1 cellular context compared by ENCODE assay signal in genomic region chr13:70173236-70173959, GRCh38.
TF ChIP-seq lines count a peak whose summit lies in the region.

No MANE protein-coding gene starts in this region.

TF ChIP-seq in neural cell, 6 proteins besides CTCF, POLR2A, EP300 and RAD21 (continued from another document):
- TF ChIP-seq, protein P1, sequence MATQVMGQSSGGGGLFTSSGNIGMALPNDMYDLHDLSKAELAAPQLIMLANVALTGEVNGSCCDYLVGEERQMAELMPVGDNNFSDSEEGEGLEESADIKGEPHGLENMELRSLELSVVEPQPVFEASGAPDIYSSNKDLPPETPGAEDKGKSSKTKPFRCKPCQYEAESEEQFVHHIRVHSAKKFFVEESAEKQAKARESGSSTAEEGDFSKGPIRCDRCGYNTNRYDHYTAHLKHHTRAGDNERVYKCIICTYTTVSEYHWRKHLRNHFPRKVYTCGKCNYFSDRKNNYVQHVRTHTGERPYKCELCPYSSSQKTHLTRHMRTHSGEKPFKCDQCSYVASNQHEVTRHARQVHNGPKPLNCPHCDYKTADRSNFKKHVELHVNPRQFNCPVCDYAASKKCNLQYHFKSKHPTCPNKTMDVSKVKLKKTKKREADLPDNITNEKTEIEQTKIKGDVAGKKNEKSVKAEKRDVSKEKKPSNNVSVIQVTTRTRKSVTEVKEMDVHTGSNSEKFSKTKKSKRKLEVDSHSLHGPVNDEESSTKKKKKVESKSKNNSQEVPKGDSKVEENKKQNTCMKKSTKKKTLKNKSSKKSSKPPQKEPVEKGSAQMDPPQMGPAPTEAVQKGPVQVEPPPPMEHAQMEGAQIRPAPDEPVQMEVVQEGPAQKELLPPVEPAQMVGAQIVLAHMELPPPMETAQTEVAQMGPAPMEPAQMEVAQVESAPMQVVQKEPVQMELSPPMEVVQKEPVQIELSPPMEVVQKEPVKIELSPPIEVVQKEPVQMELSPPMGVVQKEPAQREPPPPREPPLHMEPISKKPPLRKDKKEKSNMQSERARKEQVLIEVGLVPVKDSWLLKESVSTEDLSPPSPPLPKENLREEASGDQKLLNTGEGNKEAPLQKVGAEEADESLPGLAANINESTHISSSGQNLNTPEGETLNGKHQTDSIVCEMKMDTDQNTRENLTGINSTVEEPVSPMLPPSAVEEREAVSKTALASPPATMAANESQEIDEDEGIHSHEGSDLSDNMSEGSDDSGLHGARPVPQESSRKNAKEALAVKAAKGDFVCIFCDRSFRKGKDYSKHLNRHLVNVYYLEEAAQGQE (IDR thresholded peaks at IDR 0.05; ENCODE audit: borderline replicate concordance): no peak
- TF ChIP-seq TAF1 (IDR thresholded peaks at IDR 0.05; ENCODE audit: low read depth): no peak
